ENCODE assay signal across 9 cellular contexts in the genomic region with DNA sequence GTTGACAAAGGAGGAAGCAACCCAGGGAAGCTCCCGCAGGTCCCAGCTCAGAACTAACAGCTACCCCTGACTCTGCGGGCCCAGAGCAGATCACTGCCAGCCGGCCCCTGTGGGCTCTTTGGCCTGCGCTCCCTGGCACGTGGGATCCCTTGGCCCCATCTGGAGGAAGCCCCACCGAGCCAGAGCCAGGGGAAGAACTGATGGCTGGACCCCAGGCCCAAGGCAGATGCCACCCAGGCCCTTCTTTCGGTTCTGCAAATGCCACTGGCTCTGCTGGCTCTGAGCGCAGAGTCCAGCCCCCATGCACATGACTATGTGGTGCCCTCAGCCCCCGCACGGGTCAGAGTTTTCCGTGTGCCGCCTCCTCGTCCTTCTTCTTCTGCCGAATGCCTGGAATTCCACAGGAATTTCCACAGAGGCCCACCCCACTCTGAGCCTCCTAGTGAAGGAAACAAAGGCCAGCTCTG. TPM values are rescaled to one million over a fixed set of nuclear protein-coding genes. Genes with fewer than 3 reads are reported as not detected.
DNase-seq lines count a peak whose midpoint lies in the region; ATAC-seq and TF ChIP-seq lines count a peak whose summit lies in the region.
"Had no signal": no experiment of that assay in that cellular context is flagged by ENCODE, and none has a peak within 500 bp of the region (broad histone marks: within the 10 kb centered on the region; RNA-seq: fewer than 3 reads in every experiment).

No MANE protein-coding gene starts in this region.

- ATAC-seq in HG03571 (IDR thresholded peaks at IDR 0.05; ENCODE audit: unreplicated experiment): no peak
- no peak for ATAC-seq in GM18505 (IDR thresholded peaks at IDR 0.05; ENCODE audit: unreplicated experiment)

- H3K36me3 ChIP-seq in right atrium auricular region: no peaks in the 10 kb centered on the region

- H3K27ac ChIP-seq in right atrium auricular region: peak overlapping the region; percentile 20 to 73

- DNase-seq in CD1c-positive myeloid dendritic cell (ENCODE audit: extremely low spot score): peak; percentile 90
- peak; percentile 88 for DNase-seq in amniotic epithelial cell (ENCODE audit: low read depth)
- peak; percentile 75 for DNase-seq in right atrium auricular region (ENCODE audit: low spot score)
- peak; percentile 81 for DNase-seq in renal cortical epithelial cell (ENCODE audit: low read depth)
- DNase-seq in NCI-H524 treated with DMSO at 0.1 percent for 48 hours (lab: John Stamatoyannopoulos, UW): no peak
- no peak for DNase-seq in activated CD4-positive, CD25-positive, alpha-beta regulatory T cell (lab: John Stamatoyannopoulos, UW)
- DNase-seq: NCI-H69 had no signal

- no peak overlapping the region for H3K4me3 ChIP-seq in right atrium auricular region

- no peak for TF ChIP-seq POLR2A in GM18505 (IDR thresholded peaks at IDR 0.05; ENCODE audit: borderline replicate concordance, extremely low read depth, insufficient read depth, insufficient read length)

- H3K4me1 ChIP-seq in right atrium auricular region: peaks cover 0 to 16% of the 10 kb centered on the region in 2 donors

- no peaks in the 10 kb centered on the region for H3K9me3 ChIP-seq in right atrium auricular region

- H3K27me3 ChIP-seq in right atrium auricular region: no peaks in the 10 kb centered on the region

- no peak for TF ChIP-seq CTCF in right atrium auricular region (IDR thresholded peaks at IDR 0.05)

RNA-seq across cellular contexts. Expression of gene SNN, which starts 35.8 kb away (rescaled TPM):
- total RNA-seq in right atrium auricular region (10 to 100 TPM; 18.9 to 20.0 TPM), renal cortical epithelial cell (25.4 and 50.7 TPM in 2 replicates)

RNA-seq across cellular contexts. Expression of gene LITAF, which starts 45.8 kb away (rescaled TPM):
- total RNA-seq in right atrium auricular region (10 to 100 TPM; 48.1 to 50.7 TPM), renal cortical epithelial cell (52.6 and 59.2 TPM in 2 replicates)

Comparison
In these comparisons a context has a peak if more than half of its experiments do, and no peak if none do; other contexts are left out.
1. DNase-seq: peak in CD1c-positive myeloid dendritic cell (single experiment), amniotic epithelial cell (single experiment), right atrium auricular region (single experiment) and renal cortical epithelial cell (single experiment); none in NCI-H524 treated with DMSO at 0.1 percent for 48 hours (single experiment) and activated CD4-positive, CD25-positive, alpha-beta regulatory T cell (0 of 4).